ENCODE assay signal across 18 cellular contexts in the genomic region with DNA sequence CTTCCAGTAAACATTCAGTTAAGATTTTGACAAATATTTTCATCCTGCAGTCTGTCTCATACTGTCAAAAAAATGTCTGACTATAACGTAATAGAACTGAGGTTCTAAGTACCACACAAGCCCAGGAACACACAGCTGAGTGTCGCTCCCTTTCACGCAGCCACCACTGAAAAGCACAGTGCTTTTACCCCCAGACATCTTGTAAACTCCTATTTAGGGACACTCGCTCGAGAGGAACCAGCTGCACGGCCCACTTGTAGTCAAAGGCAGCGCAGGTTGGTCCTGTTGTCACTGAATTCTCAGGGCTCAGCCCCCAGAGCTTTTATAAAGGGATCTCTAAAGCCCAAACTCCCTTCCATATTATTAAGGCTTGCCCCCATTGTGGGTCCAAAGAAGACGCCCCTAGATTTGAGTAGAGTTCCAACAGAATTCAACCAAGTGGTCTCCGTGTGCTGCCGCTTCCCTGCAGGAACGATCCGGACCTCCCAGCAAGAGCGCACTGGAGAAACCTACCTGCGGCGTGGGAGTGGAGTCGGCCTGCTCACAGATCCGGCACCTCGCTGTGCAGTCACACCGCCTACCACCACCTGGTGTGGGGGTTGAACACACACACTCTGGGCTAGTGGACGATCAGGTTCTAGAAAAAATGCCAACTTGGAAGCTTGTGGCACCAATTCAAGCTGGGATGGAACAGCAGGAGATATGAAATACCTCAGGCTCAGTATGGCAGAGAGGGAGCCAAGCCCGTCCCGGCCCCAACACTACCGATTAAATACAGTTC.
"Had no signal": no experiment of that assay in that cellular context is flagged by ENCODE, and none has a peak within 500 bp of the region (broad histone marks: within the 10 kb centered on the region; RNA-seq: fewer than 3 reads in every experiment).

No MANE protein-coding gene starts in this region.

- H3K27me3 ChIP-seq: gastroesophageal sphincter, left lung had no signal

- DNase-seq: activated CD4-positive, alpha-beta T cell treated with anti-CD3 and anti-CD28 coated beads, Interleukin-2, amount 10 ng/mL, durations not matched to agents 24 days and 14 days; activated CD8-positive, alpha-beta memory T cell treated with anti-CD3 and anti-CD28 coated beads, Interleukin-2, amount 50 U/mL, for 48 hours; activated CD8-positive, alpha-beta T cell treated with anti-CD3 and anti-CD28 coated beads, Interleukin-2, amount 10 ng/mL, durations not matched to agents 7 days and 5 days; activated naive CD8-positive, alpha-beta T cell treated with anti-CD3 and anti-CD28 coated beads for 36 hours; kidney; left lung; mesenchymal stem cell; right cardiac atrium; stimulated activated CD4-positive, alpha-beta T cell treated with anti-CD3 and anti-CD28 coated beads, Interleukin-15, amount 100 ng/mL, for 24 hours; stimulated activated CD4-positive, alpha-beta T cell treated with anti-CD3 and anti-CD28 coated beads, Interleukin-4, amount 100 ng/mL, for 1 hour; stimulated activated naive CD4-positive, alpha-beta T cell treated with Interleukin-2 at 50 U/mL for 16 hours; T-helper 17 cell; trophoblast cell had no signal

- H3K27ac Mint-ChIP-seq: activated CD4-positive, alpha-beta T cell treated with anti-CD3 and anti-CD28 coated beads, Interleukin-2, amount 10 ng/mL, durations not matched to agents 24 days and 14 days; activated CD8-positive, alpha-beta T cell treated with anti-CD3 and anti-CD28 coated beads, Interleukin-2, amount 10 ng/mL, durations not matched to agents 7 days and 5 days; activated T-helper 1 cell treated with anti-CD3 and anti-CD28 coated beads, Interleukin-12 subunit alpha, Interleukin-12 subunit beta, Interleukin-2, Interleukin-4 antibody, amounts not matched to agents 30 ng/mL and 10 ng/mL and 1 ng/mL, durations not matched to agents 14 hours and 24 hours and 36 hours; natural killer cell treated with Interleukin-12 subunit alpha and Interleukin-12 subunit beta and Interleukin-15 and Interleukin-18, amount 100 ng/mL, for 72 hours; T-helper 17 cell had no signal

- H3K4me1 ChIP-seq: left lung, prostate gland had no signal

- H3K4me1 Mint-ChIP-seq: activated CD4-positive, alpha-beta T cell treated with anti-CD3 and anti-CD28 coated beads, Interleukin-2, amount 10 ng/mL, durations not matched to agents 24 days and 14 days; T-helper 17 cell had no signal

- H3K9me3 Mint-ChIP-seq: activated CD4-positive, alpha-beta T cell treated with anti-CD3 and anti-CD28 coated beads, Interleukin-2, amount 10 ng/mL, durations not matched to agents 24 days and 14 days; activated naive CD8-positive, alpha-beta T cell treated with anti-CD3 and anti-CD28 coated beads for 36 hours; activated T-helper 1 cell treated with anti-CD3 and anti-CD28 coated beads, Interleukin-12 subunit alpha, Interleukin-12 subunit beta, Interleukin-2, Interleukin-4 antibody, amounts not matched to agents 30 ng/mL and 10 ng/mL and 1 ng/mL, durations not matched to agents 14 hours and 24 hours and 36 hours; natural killer cell treated with Interleukin-12 subunit alpha and Interleukin-12 subunit beta and Interleukin-15 and Interleukin-18, amount 100 ng/mL, for 72 hours had no signal

- H3K4me3 Mint-ChIP-seq: activated CD4-positive, alpha-beta T cell treated with anti-CD3 and anti-CD28 coated beads, Interleukin-2, amount 10 ng/mL, durations not matched to agents 24 days and 14 days; activated CD8-positive, alpha-beta T cell treated with anti-CD3 and anti-CD28 coated beads, Interleukin-2, amount 10 ng/mL, durations not matched to agents 7 days and 5 days; activated naive CD8-positive, alpha-beta T cell treated with anti-CD3 and anti-CD28 coated beads for 36 hours; activated T-helper 1 cell treated with anti-CD3 and anti-CD28 coated beads, Interleukin-12 subunit alpha, Interleukin-12 subunit beta, Interleukin-2, Interleukin-4 antibody, amounts not matched to agents 30 ng/mL and 10 ng/mL and 1 ng/mL, durations not matched to agents 14 hours and 24 hours and 36 hours; natural killer cell treated with Interleukin-12 subunit alpha and Interleukin-12 subunit beta and Interleukin-15 and Interleukin-18, amount 100 ng/mL, for 72 hours; T-helper 17 cell had no signal

- H3K4me3 ChIP-seq: gastroesophageal sphincter, left lung, prostate gland, skin epidermis had no signal

- H3K27me3 Mint-ChIP-seq: activated CD4-positive, alpha-beta T cell treated with anti-CD3 and anti-CD28 coated beads, Interleukin-2, amount 10 ng/mL, durations not matched to agents 24 days and 14 days; activated naive CD8-positive, alpha-beta T cell treated with anti-CD3 and anti-CD28 coated beads for 36 hours; natural killer cell treated with Interleukin-12 subunit alpha and Interleukin-12 subunit beta and Interleukin-15 and Interleukin-18, amount 100 ng/mL, for 72 hours; T-helper 17 cell had no signal

- H3K36me3 ChIP-seq: prostate gland had no signal

- H3K9me3 ChIP-seq: gastroesophageal sphincter, left lung, prostate gland had no signal

- H3K36me3 Mint-ChIP-seq: natural killer cell treated with Interleukin-12 subunit alpha and Interleukin-12 subunit beta and Interleukin-15 and Interleukin-18, amount 100 ng/mL, for 72 hours had no signal

- H3K27ac ChIP-seq: gastroesophageal sphincter, left lung, prostate gland, skin epidermis had no signal
